In the genomic region with DNA sequence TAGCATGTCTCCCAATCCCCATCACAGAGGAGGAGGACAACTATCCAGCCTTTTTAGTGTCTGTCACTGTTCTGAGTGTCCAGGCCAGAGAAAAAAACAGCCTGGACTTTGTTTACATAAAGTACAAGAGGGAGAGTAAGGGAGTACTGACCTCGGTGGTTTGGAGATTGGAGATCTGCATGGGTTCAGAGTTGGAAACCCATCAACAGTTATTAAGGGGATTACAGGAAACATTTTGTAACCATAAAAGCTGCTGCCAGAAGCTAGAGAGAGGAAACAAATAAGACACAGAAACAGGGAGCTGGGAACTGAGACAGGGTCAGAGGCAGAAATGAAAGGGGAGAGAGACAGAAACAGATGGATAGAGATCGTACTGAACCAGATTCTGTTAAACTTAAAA, we compare ENCODE assay signal across 15 cellular contexts.
DNase-seq lines count a peak whose midpoint lies in the region; ATAC-seq, FAIRE-seq and TF ChIP-seq lines count a peak whose summit lies in the region.
"Had no signal": no experiment of that assay in that cellular context is flagged by ENCODE, and none has a peak within 500 bp of the region (broad histone marks: within the 10 kb centered on the region; RNA-seq: fewer than 3 reads in every experiment).

No MANE protein-coding gene starts in this region.

- peak; percentile 73 for ATAC-seq in left ventricle myocardium superior
- ATAC-seq in upper lobe of right lung, result no peak
- no peak for ATAC-seq in HG02610 (IDR thresholded peaks at IDR 0.05; ENCODE audit: unreplicated experiment)
- ATAC-seq: activated CD4-positive, alpha-beta T cell treated with anti-CD3 and anti-CD28 coated beads for 36 hours had no signal

- H3K4me1 Mint-ChIP-seq in astrocyte (ENCODE audit: low read depth, unreplicated experiment), result peaks cover 19% of the 10 kb centered on the region
- H3K4me1 Mint-ChIP-seq in neural crest cell, result peaks cover 27% of the 10 kb centered on the region
- H3K4me1 Mint-ChIP-seq: activated CD4-positive, alpha-beta T cell treated with anti-CD3 and anti-CD28 coated beads for 36 hours had no signal

- H3K27ac Mint-ChIP-seq in astrocyte (ENCODE audit: unreplicated experiment) (peak overlapping the region; percentile 15), neural crest cell (ENCODE audit: unreplicated experiment) (peak overlapping the region; percentile 9)
- H3K27ac Mint-ChIP-seq: activated CD4-positive, alpha-beta T cell treated with anti-CD3 and anti-CD28 coated beads for 36 hours had no signal

- no peak overlapping the region for H2AFZ ChIP-seq in astrocyte (ENCODE audit: low read depth, low read length)

- H3K36me3 Mint-ChIP-seq in astrocyte (ENCODE audit: low read depth, unreplicated experiment) (no peaks in the 10 kb centered on the region), neural crest cell (ENCODE audit: low read depth) (no peaks in the 10 kb centered on the region)

- H3K9me3 ChIP-seq in astrocyte (ENCODE audit: insufficient read depth, low read depth, low read length), result no peaks in the 10 kb centered on the region
- H3K9me3 ChIP-seq in upper lobe of right lung, result no peaks in the 10 kb centered on the region
- H3K9me3 ChIP-seq: ovary had no signal

- FAIRE-seq in astrocyte (lab: Jason Lieb, UNC), result no peak
- FAIRE-seq: GM19239 had no signal

- TF ChIP-seq CTCF in astrocyte (IDR thresholded peaks at IDR 0.05; ENCODE audit: insufficient read depth, low read depth, low read length) (no peak), neural crest cell (conservative IDR thresholded peaks at IDR 0.05) (no peak), upper lobe of right lung (IDR thresholded peaks at IDR 0.05) (no peak)

- H3K9me3 Mint-ChIP-seq in astrocyte (ENCODE audit: unreplicated experiment), result no peaks in the 10 kb centered on the region
- no peaks in the 10 kb centered on the region for H3K9me3 Mint-ChIP-seq in neural crest cell

- no peaks in the 10 kb centered on the region for H4K20me1 ChIP-seq in astrocyte (ENCODE audit: insufficient read depth, low read length)

- H3K4me3 Mint-ChIP-seq in astrocyte (ENCODE audit: unreplicated experiment), result no peak overlapping the region
- no peak overlapping the region for H3K4me3 Mint-ChIP-seq in neural crest cell
- H3K4me3 Mint-ChIP-seq: activated CD4-positive, alpha-beta T cell treated with anti-CD3 and anti-CD28 coated beads for 36 hours had no signal

- intact Hi-C loops in left ventricle myocardium superior (cut with micrococcal nuclease), result no loop called here
- intact Hi-C loops in upper lobe of right lung (cut with DNase I), result no loop called here

- DNase-seq in astrocyte (ENCODE audit: low read depth) (no peak), left ventricle myocardium superior (no peak), neural crest cell (ENCODE audit: low read depth, low spot score) (no peak), upper lobe of right lung (no peak), NCI-H1694 treated with DMSO at 0.1 percent for 48 hours (lab: John Stamatoyannopoulos, UW) (no peak), erythroblast (lab: John Stamatoyannopoulos, UW) (no peak)
- no peak for DNase-seq in stimulated activated CD4-positive, alpha-beta T cell treated with anti-CD3 and anti-CD28 coated beads, Interleukin-1b, Interleukin-23, amount 100 ng/mL, for 48 hours
- DNase-seq: activated CD4-positive, alpha-beta T cell treated with anti-CD3 and anti-CD28 coated beads for 36 hours; activated naive CD4-positive, alpha-beta T cell treated with Interleukin-2 at 50 U/mL for 16 hours; brain microvascular endothelial cell; foreskin fibroblast; NCI-H1048; ovary had no signal

- H3K4me1 ChIP-seq in astrocyte (ENCODE audit: insufficient read depth, low read length) (no peaks in the 10 kb centered on the region), upper lobe of right lung (peaks cover 16% of the 10 kb centered on the region)

- H3K4me3 ChIP-seq in astrocyte (ENCODE audit: insufficient read depth, low read depth, low read length), result no peak overlapping the region
- H3K4me3 ChIP-seq in upper lobe of right lung, result no peak overlapping the region
- H3K4me3 ChIP-seq: ovary had no signal

- H3K27ac ChIP-seq in astrocyte (ENCODE audit: low read depth, low read length) (no peak overlapping the region), upper lobe of right lung (peak overlapping the region; percentile 28)
- H3K27ac ChIP-seq: brain microvascular endothelial cell, ovary had no signal

- H3K36me3 ChIP-seq in astrocyte (ENCODE audit: insufficient read depth, low read length) (no peaks in the 10 kb centered on the region), upper lobe of right lung (no peaks in the 10 kb centered on the region)
- H3K36me3 ChIP-seq: brain microvascular endothelial cell, ovary had no signal

- H3K4me2 ChIP-seq in astrocyte (ENCODE audit: low read length), result no peak overlapping the region

- H3K9ac ChIP-seq in astrocyte (ENCODE audit: low read length), result no peak overlapping the region

- H3K27me3 ChIP-seq in astrocyte (ENCODE audit: insufficient read depth, low read length) (no peaks in the 10 kb centered on the region), upper lobe of right lung (no peaks in the 10 kb centered on the region)
- H3K27me3 ChIP-seq: brain microvascular endothelial cell, ovary had no signal

- TF ChIP-seq POLR2A in erythroblast (IDR thresholded peaks at IDR 0.05; ENCODE audit: low read length), result no peak

- H3K27me3 Mint-ChIP-seq in astrocyte (ENCODE audit: low read depth, unreplicated experiment) (peaks cover 2% of the 10 kb centered on the region), neural crest cell (ENCODE audit: low read depth) (peaks cover 8% of the 10 kb centered on the region)

- no peaks in the 10 kb centered on the region for H3K79me2 ChIP-seq in astrocyte (ENCODE audit: insufficient read depth, low read length)
